In genomic region chr7:17013204-17013603, GRCh38 we compare ENCODE assay signal across 1 cellular context.
TF ChIP-seq lines count a peak whose summit lies in the region.

No MANE protein-coding gene starts in this region.

TF ChIP-seq in HepG2, 621 proteins besides CTCF, POLR2A, EP300 and RAD21 (continued from another document):
- TF ChIP-seq NONO (IDR thresholded peaks at IDR 0.05) (no peak), NONO (CRISPR knock-in tag; conservative IDR thresholded peaks at IDR 0.05) (no peak), NR2F2 (IDR thresholded peaks at IDR 0.05; ENCODE audit: borderline replicate concordance, low read depth) (no peak)
TF ChIP-seq in HepG2: peak in this region for 0.
